In the genomic region with DNA sequence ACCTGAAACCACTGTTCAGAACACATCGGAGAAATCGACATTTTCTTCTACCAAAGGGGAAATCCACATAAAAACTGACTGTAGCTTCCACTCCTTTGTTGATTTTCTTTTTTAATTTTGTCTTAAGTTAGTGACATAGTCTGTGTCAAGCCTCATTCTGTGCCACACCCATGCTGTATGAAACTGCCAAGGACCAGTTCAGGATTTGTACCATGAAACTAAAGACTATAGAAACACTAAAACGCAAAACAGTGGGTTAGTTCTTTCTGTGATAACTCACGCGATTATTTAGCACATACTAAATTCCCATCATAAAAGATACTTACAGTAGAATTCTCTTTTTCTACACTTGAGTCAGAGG, we compare ENCODE assay signal across 16 cellular contexts. TPM values are rescaled to one million over a fixed set of nuclear protein-coding genes. Genes with fewer than 3 reads are reported as not detected.
A peak's percentile ranks its signal among the peaks of the same experiment; 100 is the strongest.
DNase-seq lines count a peak whose midpoint lies in the region; TF ChIP-seq lines count a peak whose summit lies in the region.
"Had no signal": no experiment of that assay in that cellular context is flagged by ENCODE, and none has a peak within 500 bp of the region (broad histone marks: within the 10 kb centered on the region; RNA-seq: fewer than 3 reads in every experiment).

No MANE protein-coding gene starts in this region.

- no peaks in the 10 kb centered on the region for H3K27me3 ChIP-seq in muscle layer of colon (ENCODE audit: control insufficient read depth in 1 of 2, insufficient read depth in 2 of 2, low read length in 2 of 2)
- H3K27me3 ChIP-seq in transverse colon, result no peaks in the 10 kb centered on the region
- H3K27me3 ChIP-seq: brain microvascular endothelial cell had no signal

- TF ChIP-seq POLR2A in transverse colon (IDR thresholded peaks at IDR 0.05) (no peak), erythroblast (IDR thresholded peaks at IDR 0.05; ENCODE audit: low read length) (no peak)

- in situ Hi-C loops in transverse colon (cut with MboI; ENCODE audit: low pct_ligation_motif_present in 1 of 4, low pct_unique_long_range_greater_than_20kb in 1 of 4, low sequenced_read_pairs in 3 of 4), result no loop called here

- H3K9me3 ChIP-seq in muscle layer of colon (ENCODE audit: low read length), result no peaks in the 10 kb centered on the region
- no peaks in the 10 kb centered on the region for H3K9me3 ChIP-seq in transverse colon

- no peaks in the 10 kb centered on the region for H3K9me3 Mint-ChIP-seq in activated naive CD4-positive, alpha-beta T cell treated with anti-CD3 and anti-CD28 coated beads, Interleukin-2, amount 10 ng/mL, durations not matched to agents 7 days and 5 days
- no peaks in the 10 kb centered on the region for H3K9me3 Mint-ChIP-seq in activated naive CD8-positive, alpha-beta T cell (ENCODE audit: low read depth)

- H3K27ac Mint-ChIP-seq in activated naive CD4-positive, alpha-beta T cell treated with anti-CD3 and anti-CD28 coated beads, Interleukin-2, amount 10 ng/mL, durations not matched to agents 7 days and 5 days, result peak overlapping the region; percentile 89
- peak overlapping the region; percentile 91 for H3K27ac Mint-ChIP-seq in activated naive CD8-positive, alpha-beta T cell
- H3K27ac Mint-ChIP-seq: endodermal cell had no signal

- 37 to 57% methylated on average over 5 of the region's 5 CpGs for WGBS in transverse colon (ENCODE audit: low coverage in 1 of 2), 2 donors

- TF ChIP-seq CTCF in transverse colon (IDR thresholded peaks at IDR 0.05), result no peak

- H3K4me1 Mint-ChIP-seq in activated naive CD4-positive, alpha-beta T cell treated with anti-CD3 and anti-CD28 coated beads, Interleukin-2, amount 10 ng/mL, durations not matched to agents 7 days and 5 days, result peaks cover 61% of the 10 kb centered on the region
- peaks cover 60% of the 10 kb centered on the region for H3K4me1 Mint-ChIP-seq in activated naive CD8-positive, alpha-beta T cell (ENCODE audit: low read depth)

- H3K36me3 ChIP-seq in muscle layer of colon (ENCODE audit: insufficient read depth, low read length) (no peaks in the 10 kb centered on the region), transverse colon (no peaks in the 10 kb centered on the region)
- H3K36me3 ChIP-seq: brain microvascular endothelial cell had no signal

- no peak overlapping the region for H3K9ac ChIP-seq in muscle layer of colon (ENCODE audit: low read length)
- H3K9ac ChIP-seq: GM23248 had no signal

- H3K4me1 ChIP-seq in muscle layer of colon (ENCODE audit: insufficient read depth, low read length), result peaks cover 14% of the 10 kb centered on the region
- H3K4me1 ChIP-seq in transverse colon, result peaks cover 15 to 23% (median 18%) of the 10 kb centered on the region in 4 donors

- H3K4me3 ChIP-seq in muscle layer of colon (ENCODE audit: low read depth in 1 of 2, low read length in 2 of 2), result no peak overlapping the region
- H3K4me3 ChIP-seq in transverse colon, result no peak overlapping the region
- H3K4me3 ChIP-seq: GM23248 had no signal

- H3K4me3 Mint-ChIP-seq in activated naive CD4-positive, alpha-beta T cell treated with anti-CD3 and anti-CD28 coated beads, Interleukin-2, amount 10 ng/mL, durations not matched to agents 7 days and 5 days, result peak overlapping the region; percentile 22
- peak overlapping the region; percentile 83 for H3K4me3 Mint-ChIP-seq in activated naive CD8-positive, alpha-beta T cell
- H3K4me3 Mint-ChIP-seq: endodermal cell had no signal

- intact Hi-C loops in transverse colon (cut with DNase I; ENCODE audit: low total_unique reads), result no loop called here

- DNase-seq in activated naive CD4-positive, alpha-beta T cell treated with anti-CD3 and anti-CD28 coated beads, Interleukin-2, amount 10 ng/mL, durations not matched to agents 7 days and 5 days, result no peak
- DNase-seq in activated naive CD4-positive, alpha-beta T cell (lab: John Stamatoyannopoulos, UW), result no peak
- no peak for DNase-seq in transverse colon
- DNase-seq in erythroblast (lab: John Stamatoyannopoulos, UW), result no peak
- DNase-seq in amygdala (lab: John Stamatoyannopoulos, UW), result no peak
- DNase-seq in CD1c-positive myeloid dendritic cell (ENCODE audit: extremely low spot score), result no peak
- DNase-seq: brain microvascular endothelial cell, endodermal cell, GM23248, Kasumi-1, left cardiac atrium, NCI-H187, NCI-H69, nucleus accumbens had no signal

- TF ChIP-seq EP300 in transverse colon (IDR thresholded peaks at IDR 0.05; ENCODE audit: low read depth), result no peak

- H3K27ac ChIP-seq in muscle layer of colon (ENCODE audit: low read depth, low read length) (peak overlapping the region; percentile 73), transverse colon (peak overlapping the region; percentile 64 to 68 (median 66))
- H3K27ac ChIP-seq: brain microvascular endothelial cell, GM23248 had no signal

- CTCF ChIA-PET in activated naive CD4-positive, alpha-beta T cell treated with anti-CD3 and anti-CD28 coated beads, Interleukin-2, amount 10 ng/mL, durations not matched to agents 7 days and 5 days (lab: Charles Lee), result interaction anchor here (1.5 to 5.1 kb wide), 2 partner anchors 19 to 25 kb away, joined by 4 to 30 read pairs; no protein-coding TSS in a partner anchor

- H3K27me3 Mint-ChIP-seq in activated naive CD4-positive, alpha-beta T cell treated with anti-CD3 and anti-CD28 coated beads, Interleukin-2, amount 10 ng/mL, durations not matched to agents 7 days and 5 days, result no peaks in the 10 kb centered on the region
- H3K27me3 Mint-ChIP-seq in activated naive CD8-positive, alpha-beta T cell, result no peaks in the 10 kb centered on the region

- H3K36me3 Mint-ChIP-seq in activated naive CD4-positive, alpha-beta T cell treated with anti-CD3 and anti-CD28 coated beads, Interleukin-2, amount 10 ng/mL, durations not matched to agents 7 days and 5 days, result peaks cover 56% of the 10 kb centered on the region
- peaks cover 19% of the 10 kb centered on the region for H3K36me3 Mint-ChIP-seq in activated naive CD8-positive, alpha-beta T cell

RNA-seq across cellular contexts. Expression of a gene that starts 54.5 kb away (rescaled TPM):
- total RNA-seq in transverse colon, result 10 to 100 TPM; 37.0 to 86.6 (median 62.5) TPM
